In the genomic region with DNA sequence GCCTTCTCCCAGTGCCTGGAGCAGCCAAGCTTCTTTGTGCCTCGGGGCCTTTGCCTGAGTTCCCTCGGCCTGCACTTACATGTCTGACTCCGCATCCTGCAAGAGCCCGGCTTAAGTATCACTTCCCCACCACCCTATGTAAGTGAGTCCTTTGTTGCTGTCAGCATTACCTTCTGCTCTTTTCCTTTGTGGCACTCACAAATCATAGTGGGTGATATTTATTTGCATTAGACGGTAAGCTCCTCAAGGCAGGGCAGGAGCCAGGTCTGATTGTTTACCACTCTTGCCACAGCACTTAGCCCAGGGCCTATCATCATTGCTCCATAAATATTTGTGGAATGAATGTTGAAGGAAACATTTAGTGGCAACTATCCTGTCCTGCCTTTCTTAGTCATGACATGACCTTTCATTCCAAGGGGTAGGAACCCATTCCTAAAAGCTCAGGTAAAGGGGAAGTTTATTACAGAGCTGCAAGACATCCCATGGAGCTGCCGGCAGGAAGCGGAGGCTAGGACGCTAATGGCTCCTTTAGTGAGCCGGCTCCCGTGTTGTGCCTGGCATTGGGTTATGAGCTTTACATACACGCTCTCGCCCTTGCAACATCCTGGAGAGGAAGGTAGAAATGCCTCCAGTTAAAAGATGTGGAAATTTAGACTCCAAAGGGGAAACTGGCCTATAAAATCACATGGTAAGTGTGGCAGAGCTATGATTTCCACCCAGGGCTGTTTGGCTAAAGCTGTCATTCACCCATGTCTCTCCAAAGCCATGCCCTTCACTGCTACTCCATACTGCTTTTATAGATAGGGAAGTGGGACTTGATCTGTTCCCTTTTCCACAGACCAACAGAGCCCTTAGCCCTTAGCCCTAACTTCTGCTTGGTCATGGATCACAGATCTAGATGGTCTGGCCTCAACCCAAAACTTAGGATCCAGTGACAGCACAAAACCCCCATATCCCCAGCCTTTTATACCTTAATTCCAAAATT, we compare ENCODE assay signal across 1 cellular context.
TF ChIP-seq lines count a peak whose summit lies in the region.

No MANE protein-coding gene starts in this region.

TF ChIP-seq in GM23338, 12 proteins besides CTCF, POLR2A, EP300 and RAD21 (continued from another document):
- no peak for TF ChIP-seq ETS1 (IDR thresholded peaks at IDR 0.05)
- TF ChIP-seq EZH2phosphoT487 (IDR thresholded peaks at IDR 0.05; ENCODE audit: unreplicated experiment), result no peak
- TF ChIP-seq EZH2 (IDR thresholded peaks at IDR 0.05; ENCODE audit: low read depth, unreplicated experiment), result no peak
- no peak for TF ChIP-seq ZNF331 (CRISPR knock-in tag; IDR thresholded peaks at IDR 0.05; ENCODE audit: low read depth)
- no peak for TF ChIP-seq STAT1 (IDR thresholded peaks at IDR 0.05; ENCODE audit: unreplicated experiment)
- TF ChIP-seq POLR2AphosphoS5 (IDR thresholded peaks at IDR 0.05; ENCODE audit: low read depth), result no peak
- no peak for TF ChIP-seq NANOG (IDR thresholded peaks at IDR 0.05; ENCODE audit: borderline replicate concordance)
- no peak for TF ChIP-seq ZNF114 (CRISPR knock-in tag; IDR thresholded peaks at IDR 0.05)
- TF ChIP-seq, protein P1, sequence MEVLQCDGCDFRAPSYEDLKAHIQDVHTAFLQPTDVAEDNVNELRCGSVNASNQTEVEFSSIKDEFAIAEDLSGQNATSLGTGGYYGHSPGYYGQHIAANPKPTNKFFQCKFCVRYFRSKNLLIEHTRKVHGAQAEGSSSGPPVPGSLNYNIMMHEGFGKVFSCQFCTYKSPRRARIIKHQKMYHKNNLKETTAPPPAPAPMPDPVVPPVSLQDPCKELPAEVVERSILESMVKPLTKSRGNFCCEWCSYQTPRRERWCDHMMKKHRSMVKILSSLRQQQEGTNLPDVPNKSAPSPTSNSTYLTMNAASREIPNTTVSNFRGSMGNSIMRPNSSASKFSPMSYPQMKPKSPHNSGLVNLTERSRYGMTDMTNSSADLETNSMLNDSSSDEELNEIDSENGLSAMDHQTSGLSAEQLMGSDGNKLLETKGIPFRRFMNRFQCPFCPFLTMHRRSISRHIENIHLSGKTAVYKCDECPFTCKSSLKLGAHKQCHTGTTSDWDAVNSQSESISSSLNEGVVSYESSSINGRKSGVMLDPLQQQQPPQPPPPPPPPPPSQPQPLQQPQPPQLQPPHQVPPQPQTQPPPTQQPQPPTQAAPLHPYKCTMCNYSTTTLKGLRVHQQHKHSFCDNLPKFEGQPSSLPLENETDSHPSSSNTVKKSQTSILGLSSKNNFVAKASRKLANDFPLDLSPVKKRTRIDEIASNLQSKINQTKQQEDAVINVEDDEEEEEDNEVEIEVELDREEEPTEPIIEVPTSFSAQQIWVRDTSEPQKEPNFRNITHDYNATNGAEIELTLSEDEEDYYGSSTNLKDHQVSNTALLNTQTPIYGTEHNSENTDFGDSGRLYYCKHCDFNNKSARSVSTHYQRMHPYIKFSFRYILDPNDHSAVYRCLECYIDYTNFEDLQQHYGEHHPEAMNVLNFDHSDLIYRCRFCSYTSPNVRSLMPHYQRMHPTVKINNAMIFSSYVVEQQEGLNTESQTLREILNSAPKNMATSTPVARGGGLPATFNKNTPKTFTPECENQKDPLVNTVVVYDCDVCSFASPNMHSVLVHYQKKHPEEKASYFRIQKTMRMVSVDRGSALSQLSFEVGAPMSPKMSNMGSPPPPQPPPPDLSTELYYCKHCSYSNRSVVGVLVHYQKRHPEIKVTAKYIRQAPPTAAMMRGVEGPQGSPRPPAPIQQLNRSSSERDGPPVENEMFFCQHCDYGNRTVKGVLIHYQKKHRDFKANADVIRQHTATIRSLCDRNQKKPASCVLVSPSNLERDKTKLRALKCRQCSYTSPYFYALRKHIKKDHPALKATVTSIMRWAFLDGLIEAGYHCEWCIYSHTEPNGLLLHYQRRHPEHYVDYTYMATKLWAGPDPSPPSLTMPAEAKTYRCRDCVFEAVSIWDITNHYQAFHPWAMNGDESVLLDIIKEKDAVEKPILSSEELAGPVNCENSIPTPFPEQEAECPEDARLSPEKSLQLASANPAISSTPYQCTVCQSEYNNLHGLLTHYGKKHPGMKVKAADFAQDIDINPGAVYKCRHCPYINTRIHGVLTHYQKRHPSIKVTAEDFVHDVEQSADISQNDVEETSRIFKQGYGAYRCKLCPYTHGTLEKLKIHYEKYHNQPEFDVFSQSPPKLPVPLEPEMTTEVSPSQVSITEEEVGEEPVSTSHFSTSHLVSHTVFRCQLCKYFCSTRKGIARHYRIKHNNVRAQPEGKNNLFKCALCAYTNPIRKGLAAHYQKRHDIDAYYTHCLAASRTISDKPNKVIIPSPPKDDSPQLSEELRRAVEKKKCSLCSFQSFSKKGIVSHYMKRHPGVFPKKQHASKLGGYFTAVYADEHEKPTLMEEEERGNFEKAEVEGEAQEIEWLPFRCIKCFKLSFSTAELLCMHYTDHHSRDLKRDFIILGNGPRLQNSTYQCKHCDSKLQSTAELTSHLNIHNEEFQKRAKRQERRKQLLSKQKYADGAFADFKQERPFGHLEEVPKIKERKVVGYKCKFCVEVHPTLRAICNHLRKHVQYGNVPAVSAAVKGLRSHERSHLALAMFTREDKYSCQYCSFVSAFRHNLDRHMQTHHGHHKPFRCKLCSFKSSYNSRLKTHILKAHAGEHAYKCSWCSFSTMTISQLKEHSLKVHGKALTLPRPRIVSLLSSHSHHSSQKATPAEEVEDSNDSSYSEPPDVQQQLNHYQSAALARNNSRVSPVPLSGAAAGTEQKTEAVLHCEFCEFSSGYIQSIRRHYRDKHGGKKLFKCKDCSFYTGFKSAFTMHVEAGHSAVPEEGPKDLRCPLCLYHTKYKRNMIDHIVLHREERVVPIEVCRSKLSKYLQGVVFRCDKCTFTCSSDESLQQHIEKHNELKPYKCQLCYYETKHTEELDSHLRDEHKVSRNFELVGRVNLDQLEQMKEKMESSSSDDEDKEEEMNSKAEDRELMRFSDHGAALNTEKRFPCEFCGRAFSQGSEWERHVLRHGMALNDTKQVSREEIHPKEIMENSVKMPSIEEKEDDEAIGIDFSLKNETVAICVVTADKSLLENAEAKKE (CRISPR knock-in tag; IDR thresholded peaks at IDR 0.05), result no peak
TF ChIP-seq in GM23338: peak in this region for 0.
